Comparison of ENCODE assay signal across 10 cellular contexts in genomic region chr19:8592231-8593009, GRCh38. TPM values are rescaled to one million over a fixed set of nuclear protein-coding genes. Genes with fewer than 3 reads are reported as not detected.
A peak's percentile ranks its signal among the peaks of the same experiment; 100 is the strongest.
DNase-seq lines count a peak whose midpoint lies in the region; FAIRE-seq and TF ChIP-seq lines count a peak whose summit lies in the region.
"Had no signal": no experiment of that assay in that cellular context is flagged by ENCODE, and none has a peak within 500 bp of the region (broad histone marks: within the 10 kb centered on the region; RNA-seq: fewer than 3 reads in every experiment).

No MANE protein-coding gene starts in this region.

- TF ChIP-seq CTCF in chondrocyte (IDR thresholded peaks at IDR 0.05) = no peak
- TF ChIP-seq CTCF in kidney (IDR thresholded peaks at IDR 0.05; ENCODE audit: borderline replicate concordance, extremely low read depth, insufficient read depth) = no peak
- no peak for TF ChIP-seq CTCF in spleen (IDR thresholded peaks at IDR 0.05 in 8 of 11, conservative IDR thresholded peaks at IDR 0.05 in 3 of 11)

- H3K9me3 ChIP-seq in kidney (ENCODE audit: control insufficient read depth in 1 of 2, low read length in 2 of 2) (peaks cover 0 to 3% of the 10 kb centered on the region in 2 donors), spleen (peaks cover 0 to 21% (median 9%) of the 10 kb centered on the region in 8 donors)

- WGBS in spleen, 5 donors = 2 to 7% (median 3%) methylated on average over 34 to 55 of the region's 55 CpGs

- no peaks in the 10 kb centered on the region for H3K27me3 Mint-ChIP-seq in chondrocyte (ENCODE audit: low read depth)

- no peak for TF ChIP-seq POLR2A in spleen (IDR thresholded peaks at IDR 0.05)

- no peaks in the 10 kb centered on the region for H3K36me3 ChIP-seq in kidney (ENCODE audit: control insufficient read depth in 1 of 2, insufficient read depth in 2 of 2, low read length in 2 of 2)
- peaks cover 0 to 16% (median 5%) of the 10 kb centered on the region in 6 donors for H3K36me3 ChIP-seq in spleen

- H3K4me3 Mint-ChIP-seq in chondrocyte (ENCODE audit: unreplicated experiment) = peak overlapping the region; percentile 76

- intact Hi-C loops in kidney (cut with DNase I) = no loop called here
- intact Hi-C loops in spleen (cut with DNase I; ENCODE audit: low total_unique reads) = no loop called here

- peaks cover 0 to 50% (median 15%) of the 10 kb centered on the region in 7 donors for H3K27me3 ChIP-seq in spleen (replicated peaks in 1 of 7)

- DNase-seq in NCI-H748 (lab: John Stamatoyannopoulos, UW; ENCODE audit: unreplicated experiment) = peak; percentile 43
- DNase-seq in NCI-H748 treated with DMSO at 0.1 percent for 48 hours (lab: John Stamatoyannopoulos, UW) = no peak
- DNase-seq in activated CD4-positive, alpha-beta T cell treated with anti-CD3 and anti-CD28 coated beads for 24 hours (ENCODE audit: low read depth in 2 of 2) = peak; percentile 93 to 94
- peak; percentile 99 for DNase-seq in chondrocyte (ENCODE audit: low spot score)
- DNase-seq in kidney = peak; percentile 98
- DNase-seq in spleen = peak; percentile 94
- no peak for DNase-seq in Kasumi-1 (lab: John Stamatoyannopoulos, UW)
- DNase-seq in LoVo (ENCODE audit: low spot score) = no peak

- peaks cover 13% of the 10 kb centered on the region for H3K36me3 Mint-ChIP-seq in chondrocyte (ENCODE audit: low read depth)

- peak overlapping the region; percentile 78 for H3K27ac Mint-ChIP-seq in chondrocyte (ENCODE audit: unreplicated experiment)

- FAIRE-seq in kidney (lab: Jason Lieb, UNC) = peak; percentile 76
- FAIRE-seq: G401.6 had no signal

- H3K9ac ChIP-seq in kidney (ENCODE audit: low read length in 2 of 2) = no peak overlapping the region

- H3K9me3 Mint-ChIP-seq in chondrocyte (ENCODE audit: low read depth) = no peaks in the 10 kb centered on the region

- peak overlapping the region; percentile 23 to 49 for H3K4me3 ChIP-seq in kidney (ENCODE audit: low read length in 2 of 2)
- H3K4me3 ChIP-seq in spleen = peak overlapping the region; percentile 2 to 63 (median 34)

- H3K4me1 ChIP-seq in kidney (ENCODE audit: control insufficient read depth in 1 of 2, insufficient read depth in 1 of 2, low read depth in 1 of 2, low read length in 2 of 2) = peaks cover 0 to 4% of the 10 kb centered on the region in 2 donors
- peaks cover 8 to 25% (median 20%) of the 10 kb centered on the region in 6 donors for H3K4me1 ChIP-seq in spleen

- peaks cover 36% of the 10 kb centered on the region for H3K4me1 Mint-ChIP-seq in chondrocyte (ENCODE audit: low read depth)

- H3K27ac ChIP-seq in kidney (ENCODE audit: low read depth in 2 of 2, low read length in 2 of 2) = no peak overlapping the region
- H3K27ac ChIP-seq in spleen = peak overlapping the region in 5 of 8 donors; percentile 27 to 58 (median 35)

RNA-seq across cellular contexts. Expression of gene MYO1F, which starts 15.2 kb away (rescaled TPM):
- total RNA-seq in chondrocyte (0.23 to 0.50 TPM in 2 of 3 replicates, not detected in the other), kidney (35.8 TPM), spleen (100 to 1,000 TPM; 167 to 423 (median 234) TPM)
- polyA plus RNA-seq in kidney (ENCODE audit: insufficient read depth, low read depth, low replicate concordance) (1.7 TPM), spleen (10 to 100 TPM; 22.1 to 88.8 (median 55.0) TPM)

RNA-seq across cellular contexts. Expression of gene ADAMTS10, which starts 18.1 kb away (rescaled TPM):
- total RNA-seq in chondrocyte (69.3 to 100 TPM (median 73.6 TPM) in 3 replicates), kidney (48.8 TPM), spleen (10 to 100 TPM in 6 of 7 donors, 1 to 10 TPM in 1; 9.2 to 33.8 (median 20.2) TPM)
- polyA plus RNA-seq in kidney (ENCODE audit: insufficient read depth, low read depth, low replicate concordance) (8.9 TPM), spleen (10 to 100 TPM in 2 of 3 donors, 1 to 10 TPM in 1; 7.8 to 22.4 (median 10.5) TPM)

RNA-seq across cellular contexts. Expression of gene NFILZ, which starts 38.0 kb away (rescaled TPM):
- total RNA-seq in chondrocyte (not detected in 3 replicates), kidney (not detected), spleen (not detected)
- polyA plus RNA-seq in kidney (ENCODE audit: insufficient read depth, low read depth, low replicate concordance) (not detected), spleen (not detected)
- polyA plus RNA-seq: thymus had no signal

Comparison
In these comparisons a context has a peak if more than half of its experiments do, and no peak if none do; other contexts are left out.
1. DNase-seq: peak in NCI-H748 (single experiment), activated CD4-positive, alpha-beta T cell treated with anti-CD3 and anti-CD28 coated beads for 24 hours (2 of 2), chondrocyte (single experiment), kidney (single experiment) and spleen (single experiment); none in NCI-H748 treated with DMSO at 0.1 percent for 48 hours (single experiment), Kasumi-1 (0 of 2) and LoVo (single experiment).
2. H3K27ac ChIP-seq: peak in spleen (5 of 8); none in kidney (0 of 2).
3. RNA of gene MYO1F, which starts 15.2 kb away (total RNA-seq): 167 to 423 TPM in spleen and 35.8 TPM in kidney (single experiment); 0.23 to 0.50 TPM in chondrocyte; every median in the first group is over 10 times any median in the second.